ENCODE assay signal across 13 cellular contexts in genomic region chr19:54495284-54495683, GRCh38. TPM values are rescaled to one million over a fixed set of nuclear protein-coding genes. Genes with fewer than 3 reads are reported as not detected.
"Had no signal": no experiment of that assay in that cellular context is flagged by ENCODE, and none has a peak within 500 bp of the region (broad histone marks: within the 10 kb centered on the region; RNA-seq: fewer than 3 reads in every experiment).

No MANE protein-coding gene starts in this region.

RNA-seq across cellular contexts. Expression of gene LAIR2, which starts 7.3 kb away (rescaled TPM):
- total RNA-seq: activated B cell treated with CpG ODN at 0.5 μM for 24 hours; activated CD4-positive, alpha-beta memory T cell treated with anti-CD3 and anti-CD28 coated beads for 36 hours; astrocyte; body of pancreas; breast epithelium; cardiac septum; chondrocyte had no signal
- polyA plus RNA-seq: adrenal gland, aorta had no signal

RNA-seq across cellular contexts. Expression of gene CDC42EP5, which starts 22.2 kb away (rescaled TPM):
- total RNA-seq: activated B cell treated with CpG ODN at 0.5 μM for 24 hours; activated CD4-positive, alpha-beta memory T cell treated with anti-CD3 and anti-CD28 coated beads for 36 hours; activated naive CD4-positive, alpha-beta T cell treated with anti-CD3 and anti-CD28 coated beads for 36 hours; activated naive CD4-positive, alpha-beta T cell treated with anti-CD3 and anti-CD28 coated beads, Interleukin-2, amount 50 U/mL, for 72 hours; activated T-helper 1 cell treated with anti-CD3 and anti-CD28 coated beads, Interleukin-12 subunit alpha, Interleukin-12 subunit beta, Interleukin-2, Interleukin-4 antibody, amounts not matched to agents 30 ng/mL and 10 ng/mL and 1 ng/mL, durations not matched to agents 14 hours and 24 hours and 36 hours; activated T-helper 17 cell treated with anti-CD3 and anti-CD28 coated beads, Interleukin-2, amount 50 U/mL, for 72 hours had no signal
